ENCODE assay signal across 1 cellular context in the genomic region with DNA sequence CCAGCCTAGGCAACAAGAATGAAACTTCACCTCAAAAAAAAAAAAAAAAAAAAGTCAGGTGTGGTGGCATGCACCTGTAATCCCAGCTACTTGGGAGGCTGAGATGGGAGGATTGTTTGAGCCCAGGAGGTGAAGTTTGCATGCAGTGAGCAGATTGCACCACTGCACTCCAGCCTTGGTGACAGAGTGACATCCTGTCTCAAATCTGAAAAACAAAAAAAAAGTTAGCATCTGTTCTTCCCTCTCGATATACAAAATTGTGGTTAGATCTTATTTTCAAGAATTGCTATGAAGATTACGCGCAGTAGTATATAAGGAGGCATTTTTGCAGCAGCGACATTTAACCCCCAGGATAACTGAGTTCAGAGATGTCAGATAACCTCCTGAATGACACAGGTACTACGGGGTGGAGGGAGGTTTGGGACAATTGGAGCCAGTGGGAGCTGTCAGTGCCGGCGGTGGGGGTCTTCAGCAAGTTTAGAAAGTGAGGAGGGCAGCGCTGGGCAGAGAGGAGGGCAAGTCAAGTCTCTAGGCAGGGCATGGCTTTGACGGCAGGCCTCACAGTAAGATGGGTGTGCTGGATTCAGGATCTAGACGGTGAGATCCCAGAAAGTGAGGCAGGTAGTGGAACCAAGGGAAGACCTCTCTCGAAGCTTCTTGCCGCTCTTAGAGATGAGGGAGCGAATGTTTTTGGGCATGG.
TF ChIP-seq lines count a peak whose summit lies in the region.

No MANE protein-coding gene starts in this region.

TF ChIP-seq in K562, 482 proteins besides CTCF, POLR2A, EP300 and RAD21:
- TF ChIP-seq BMI1 (IDR thresholded peaks at IDR 0.05; ENCODE audit: low read length) (no peak), ZNF766 (CRISPR knock-in tag; conservative IDR thresholded peaks at IDR 0.05) (no peak), SMARCA5 (IDR thresholded peaks at IDR 0.05) (no peak), PCBP2 (IDR thresholded peaks at IDR 0.05; ENCODE audit: low read depth, low read length, poor library complexity, severe bottlenecking) (no peak), CBX3 (IDR thresholded peaks at IDR 0.05; ENCODE audit: borderline replicate concordance in 1 of 2, low read length in 2 of 2) (no peak), ZNF239 (CRISPR knock-in tag; IDR thresholded peaks at IDR 0.05) (no peak), PHB2 (IDR thresholded peaks at IDR 0.05; ENCODE audit: low read depth) (no peak), NR4A1 (CRISPR knock-in tag; IDR thresholded peaks at IDR 0.05) (peak; percentile 33; the same call in 1 of the 2 replicates), NR4A1 (tag; IDR thresholded peaks at IDR 0.05) (no peak), ZFX (CRISPR knock-in tag; IDR thresholded peaks at IDR 0.05) (peak; percentile 48; the same call in 1 of the 2 replicates), BRD9 (IDR thresholded peaks at IDR 0.05; ENCODE audit: low read depth, partially characterized antibody) (no peak)
- TF ChIP-seq, protein P1, sequence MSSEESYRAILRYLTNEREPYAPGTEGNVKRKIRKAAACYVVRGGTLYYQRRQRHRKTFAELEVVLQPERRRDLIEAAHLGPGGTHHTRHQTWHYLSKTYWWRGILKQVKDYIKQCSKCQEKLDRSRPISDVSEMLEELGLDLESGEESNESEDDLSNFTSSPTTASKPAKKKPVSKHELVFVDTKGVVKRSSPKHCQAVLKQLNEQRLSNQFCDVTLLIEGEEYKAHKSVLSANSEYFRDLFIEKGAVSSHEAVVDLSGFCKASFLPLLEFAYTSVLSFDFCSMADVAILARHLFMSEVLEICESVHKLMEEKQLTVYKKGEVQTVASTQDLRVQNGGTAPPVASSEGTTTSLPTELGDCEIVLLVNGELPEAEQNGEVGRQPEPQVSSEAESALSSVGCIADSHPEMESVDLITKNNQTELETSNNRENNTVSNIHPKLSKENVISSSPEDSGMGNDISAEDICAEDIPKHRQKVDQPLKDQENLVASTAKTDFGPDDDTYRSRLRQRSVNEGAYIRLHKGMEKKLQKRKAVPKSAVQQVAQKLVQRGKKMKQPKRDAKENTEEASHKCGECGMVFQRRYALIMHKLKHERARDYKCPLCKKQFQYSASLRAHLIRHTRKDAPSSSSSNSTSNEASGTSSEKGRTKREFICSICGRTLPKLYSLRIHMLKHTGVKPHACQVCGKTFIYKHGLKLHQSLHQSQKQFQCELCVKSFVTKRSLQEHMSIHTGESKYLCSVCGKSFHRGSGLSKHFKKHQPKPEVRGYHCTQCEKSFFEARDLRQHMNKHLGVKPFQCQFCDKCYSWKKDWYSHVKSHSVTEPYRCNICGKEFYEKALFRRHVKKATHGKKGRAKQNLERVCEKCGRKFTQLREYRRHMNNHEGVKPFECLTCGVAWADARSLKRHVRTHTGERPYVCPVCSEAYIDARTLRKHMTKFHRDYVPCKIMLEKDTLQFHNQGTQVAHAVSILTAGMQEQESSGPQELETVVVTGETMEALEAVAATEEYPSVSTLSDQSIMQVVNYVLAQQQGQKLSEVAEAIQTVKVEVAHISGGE (CRISPR knock-in tag; IDR thresholded peaks at IDR 0.05): 0 out of 6 replicates have a peak, but pooled peaks of 1 of the 3 experiments have one; percentile 21
- TF ChIP-seq, protein P2, sequence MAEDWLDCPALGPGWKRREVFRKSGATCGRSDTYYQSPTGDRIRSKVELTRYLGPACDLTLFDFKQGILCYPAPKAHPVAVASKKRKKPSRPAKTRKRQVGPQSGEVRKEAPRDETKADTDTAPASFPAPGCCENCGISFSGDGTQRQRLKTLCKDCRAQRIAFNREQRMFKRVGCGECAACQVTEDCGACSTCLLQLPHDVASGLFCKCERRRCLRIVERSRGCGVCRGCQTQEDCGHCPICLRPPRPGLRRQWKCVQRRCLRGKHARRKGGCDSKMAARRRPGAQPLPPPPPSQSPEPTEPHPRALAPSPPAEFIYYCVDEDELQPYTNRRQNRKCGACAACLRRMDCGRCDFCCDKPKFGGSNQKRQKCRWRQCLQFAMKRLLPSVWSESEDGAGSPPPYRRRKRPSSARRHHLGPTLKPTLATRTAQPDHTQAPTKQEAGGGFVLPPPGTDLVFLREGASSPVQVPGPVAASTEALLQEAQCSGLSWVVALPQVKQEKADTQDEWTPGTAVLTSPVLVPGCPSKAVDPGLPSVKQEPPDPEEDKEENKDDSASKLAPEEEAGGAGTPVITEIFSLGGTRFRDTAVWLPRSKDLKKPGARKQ (CRISPR knock-in tag; IDR thresholded peaks at IDR 0.05): 0 out of 2 replicates have a peak, but pooled peaks have one; percentile 54
